In the genomic region with DNA sequence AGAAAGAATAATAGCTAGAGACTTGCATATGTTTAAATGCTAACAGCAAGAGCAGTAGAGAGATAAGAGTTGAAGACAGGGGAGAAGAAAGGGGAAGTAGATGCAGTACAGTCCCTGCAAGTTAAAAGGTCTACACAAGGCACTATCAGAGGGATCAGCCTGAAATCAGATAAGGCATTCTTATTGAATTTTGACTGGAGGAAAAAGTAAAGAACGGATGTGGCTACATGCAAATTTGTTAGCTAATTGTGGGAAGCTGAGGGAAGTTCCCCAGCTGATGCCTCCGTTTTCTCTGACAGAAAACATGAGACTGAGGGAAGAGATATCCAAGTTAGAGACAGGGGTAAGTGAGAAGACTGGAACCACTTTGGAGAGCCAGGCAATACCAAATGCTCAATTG, we compare ENCODE assay signal across 1 cellular context.
TF ChIP-seq lines count a peak whose summit lies in the region.

No MANE protein-coding gene starts in this region.

TF ChIP-seq in K562, 482 proteins besides CTCF, POLR2A, EP300 and RAD21 (continued from another document and continues in another):
- TF ChIP-seq, protein P1, sequence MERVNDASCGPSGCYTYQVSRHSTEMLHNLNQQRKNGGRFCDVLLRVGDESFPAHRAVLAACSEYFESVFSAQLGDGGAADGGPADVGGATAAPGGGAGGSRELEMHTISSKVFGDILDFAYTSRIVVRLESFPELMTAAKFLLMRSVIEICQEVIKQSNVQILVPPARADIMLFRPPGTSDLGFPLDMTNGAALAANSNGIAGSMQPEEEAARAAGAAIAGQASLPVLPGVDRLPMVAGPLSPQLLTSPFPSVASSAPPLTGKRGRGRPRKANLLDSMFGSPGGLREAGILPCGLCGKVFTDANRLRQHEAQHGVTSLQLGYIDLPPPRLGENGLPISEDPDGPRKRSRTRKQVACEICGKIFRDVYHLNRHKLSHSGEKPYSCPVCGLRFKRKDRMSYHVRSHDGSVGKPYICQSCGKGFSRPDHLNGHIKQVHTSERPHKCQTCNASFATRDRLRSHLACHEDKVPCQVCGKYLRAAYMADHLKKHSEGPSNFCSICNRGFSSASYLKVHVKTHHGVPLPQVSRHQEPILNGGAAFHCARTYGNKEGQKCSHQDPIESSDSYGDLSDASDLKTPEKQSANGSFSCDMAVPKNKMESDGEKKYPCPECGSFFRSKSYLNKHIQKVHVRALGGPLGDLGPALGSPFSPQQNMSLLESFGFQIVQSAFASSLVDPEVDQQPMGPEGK (CRISPR knock-in tag; IDR thresholded peaks at IDR 0.05; ENCODE audit: borderline replicate concordance) = no peak
- TF ChIP-seq TEAD4 (IDR thresholded peaks at IDR 0.05; ENCODE audit: low read length) (peak; percentile 80), TEAD4 (CRISPR knock-in tag; IDR thresholded peaks at IDR 0.05; ENCODE audit: borderline replicate concordance) (no peak), HDAC1 (IDR thresholded peaks at IDR 0.05) (peak in 1 of 2 experiments; percentile 70; a peak in 2 of 4 replicates), ARID1B (IDR thresholded peaks at IDR 0.05) (peak; percentile 89), FOXK1 (CRISPR knock-in tag; IDR thresholded peaks at IDR 0.05; ENCODE audit: borderline replicate concordance) (no peak), ZNF197 (CRISPR knock-in tag; IDR thresholded peaks at IDR 0.05; ENCODE audit: low read depth) (no peak), KDM4B (IDR thresholded peaks at IDR 0.05; ENCODE audit: borderline replicate concordance in 2 of 2, low read depth in 1 of 2) (no peak), CC2D1A (IDR thresholded peaks at IDR 0.05) (peak; percentile 35; the same call in 1 of the 2 replicates), RNF2 (IDR thresholded peaks at IDR 0.05) (peak; percentile 42; the same call in 1 of the 2 replicates), NCOR1 (IDR thresholded peaks at IDR 0.05) (peak; percentile 45), ZNF644 (tag; IDR thresholded peaks at IDR 0.05; ENCODE audit: low read depth) (peak; percentile 54; the same call in 1 of the 2 replicates), GATA2 (CRISPR knock-in tag; IDR thresholded peaks at IDR 0.05) (peak; percentile 84), PCBP2 (IDR thresholded peaks at IDR 0.05; ENCODE audit: low read depth, low read length, poor library complexity, severe bottlenecking) (no peak), NCOA1 (IDR thresholded peaks at IDR 0.05; ENCODE audit: low read depth) (no peak), CXXC5 (CRISPR knock-in tag; IDR thresholded peaks at IDR 0.05) (peak; percentile 22; the same call in 1 of the 2 replicates), CEBPG (CRISPR knock-in tag; IDR thresholded peaks at IDR 0.05) (no peak), CEBPG (tag; conservative IDR thresholded peaks at IDR 0.05 in 1 of 2, IDR thresholded peaks at IDR 0.05 in 1 of 2) (no peak), EGR1 (conservative IDR thresholded peaks at IDR 0.05) (no peak), EHMT2 (IDR thresholded peaks at IDR 0.05) (0 out of 2 replicates have a peak, but pooled peaks have one; percentile 30), PPARD (CRISPR knock-in tag; IDR thresholded peaks at IDR 0.05) (no peak), ZSCAN29 (IDR thresholded peaks at IDR 0.05) (no peak), ETV5 (CRISPR knock-in tag; IDR thresholded peaks at IDR 0.05; ENCODE audit: low read depth) (no peak), ADNP (tag; IDR thresholded peaks at IDR 0.05) (no peak; the same call in 1 of the 2 replicates)
- TF ChIP-seq, protein P2, sequence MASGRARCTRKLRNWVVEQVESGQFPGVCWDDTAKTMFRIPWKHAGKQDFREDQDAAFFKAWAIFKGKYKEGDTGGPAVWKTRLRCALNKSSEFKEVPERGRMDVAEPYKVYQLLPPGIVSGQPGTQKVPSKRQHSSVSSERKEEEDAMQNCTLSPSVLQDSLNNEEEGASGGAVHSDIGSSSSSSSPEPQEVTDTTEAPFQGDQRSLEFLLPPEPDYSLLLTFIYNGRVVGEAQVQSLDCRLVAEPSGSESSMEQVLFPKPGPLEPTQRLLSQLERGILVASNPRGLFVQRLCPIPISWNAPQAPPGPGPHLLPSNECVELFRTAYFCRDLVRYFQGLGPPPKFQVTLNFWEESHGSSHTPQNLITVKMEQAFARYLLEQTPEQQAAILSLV (tag; IDR thresholded peaks at IDR 0.05) = no peak
- TF ChIP-seq, protein P3, sequence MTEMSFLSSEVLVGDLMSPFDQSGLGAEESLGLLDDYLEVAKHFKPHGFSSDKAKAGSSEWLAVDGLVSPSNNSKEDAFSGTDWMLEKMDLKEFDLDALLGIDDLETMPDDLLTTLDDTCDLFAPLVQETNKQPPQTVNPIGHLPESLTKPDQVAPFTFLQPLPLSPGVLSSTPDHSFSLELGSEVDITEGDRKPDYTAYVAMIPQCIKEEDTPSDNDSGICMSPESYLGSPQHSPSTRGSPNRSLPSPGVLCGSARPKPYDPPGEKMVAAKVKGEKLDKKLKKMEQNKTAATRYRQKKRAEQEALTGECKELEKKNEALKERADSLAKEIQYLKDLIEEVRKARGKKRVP (CRISPR knock-in tag; IDR thresholded peaks at IDR 0.05) = no peak
- TF ChIP-seq, protein P4, sequence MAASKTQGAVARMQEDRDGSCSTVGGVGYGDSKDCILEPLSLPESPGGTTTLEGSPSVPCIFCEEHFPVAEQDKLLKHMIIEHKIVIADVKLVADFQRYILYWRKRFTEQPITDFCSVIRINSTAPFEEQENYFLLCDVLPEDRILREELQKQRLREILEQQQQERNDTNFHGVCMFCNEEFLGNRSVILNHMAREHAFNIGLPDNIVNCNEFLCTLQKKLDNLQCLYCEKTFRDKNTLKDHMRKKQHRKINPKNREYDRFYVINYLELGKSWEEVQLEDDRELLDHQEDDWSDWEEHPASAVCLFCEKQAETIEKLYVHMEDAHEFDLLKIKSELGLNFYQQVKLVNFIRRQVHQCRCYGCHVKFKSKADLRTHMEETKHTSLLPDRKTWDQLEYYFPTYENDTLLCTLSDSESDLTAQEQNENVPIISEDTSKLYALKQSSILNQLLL (CRISPR knock-in tag; IDR thresholded peaks at IDR 0.05; ENCODE audit: borderline replicate concordance) = no peak
- TF ChIP-seq, protein P5, sequence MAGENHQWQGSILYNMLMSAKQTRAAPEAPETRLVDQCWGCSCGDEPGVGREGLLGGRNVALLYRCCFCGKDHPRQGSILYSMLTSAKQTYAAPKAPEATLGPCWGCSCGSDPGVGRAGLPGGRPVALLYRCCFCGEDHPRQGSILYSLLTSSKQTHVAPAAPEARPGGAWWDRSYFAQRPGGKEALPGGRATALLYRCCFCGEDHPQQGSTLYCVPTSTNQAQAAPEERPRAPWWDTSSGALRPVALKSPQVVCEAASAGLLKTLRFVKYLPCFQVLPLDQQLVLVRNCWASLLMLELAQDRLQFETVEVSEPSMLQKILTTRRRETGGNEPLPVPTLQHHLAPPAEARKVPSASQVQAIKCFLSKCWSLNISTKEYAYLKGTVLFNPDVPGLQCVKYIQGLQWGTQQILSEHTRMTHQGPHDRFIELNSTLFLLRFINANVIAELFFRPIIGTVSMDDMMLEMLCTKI (IDR thresholded peaks at IDR 0.05; ENCODE audit: partially characterized antibody) = no peak
- TF ChIP-seq, protein P6, sequence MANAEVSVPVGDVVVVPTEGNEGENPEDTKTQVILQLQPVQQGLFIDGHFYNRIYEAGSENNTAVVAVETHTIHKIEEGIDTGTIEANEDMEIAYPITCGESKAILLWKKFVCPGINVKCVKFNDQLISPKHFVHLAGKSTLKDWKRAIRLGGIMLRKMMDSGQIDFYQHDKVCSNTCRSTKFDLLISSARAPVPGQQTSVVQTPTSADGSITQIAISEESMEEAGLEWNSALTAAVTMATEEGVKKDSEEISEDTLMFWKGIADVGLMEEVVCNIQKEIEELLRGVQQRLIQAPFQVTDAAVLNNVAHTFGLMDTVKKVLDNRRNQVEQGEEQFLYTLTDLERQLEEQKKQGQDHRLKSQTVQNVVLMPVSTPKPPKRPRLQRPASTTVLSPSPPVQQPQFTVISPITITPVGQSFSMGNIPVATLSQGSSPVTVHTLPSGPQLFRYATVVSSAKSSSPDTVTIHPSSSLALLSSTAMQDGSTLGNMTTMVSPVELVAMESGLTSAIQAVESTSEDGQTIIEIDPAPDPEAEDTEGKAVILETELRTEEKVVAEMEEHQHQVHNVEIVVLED (CRISPR knock-in tag; IDR thresholded peaks at IDR 0.05) = no peak; the same call in 1 of the 2 replicates
- TF ChIP-seq, protein P7, sequence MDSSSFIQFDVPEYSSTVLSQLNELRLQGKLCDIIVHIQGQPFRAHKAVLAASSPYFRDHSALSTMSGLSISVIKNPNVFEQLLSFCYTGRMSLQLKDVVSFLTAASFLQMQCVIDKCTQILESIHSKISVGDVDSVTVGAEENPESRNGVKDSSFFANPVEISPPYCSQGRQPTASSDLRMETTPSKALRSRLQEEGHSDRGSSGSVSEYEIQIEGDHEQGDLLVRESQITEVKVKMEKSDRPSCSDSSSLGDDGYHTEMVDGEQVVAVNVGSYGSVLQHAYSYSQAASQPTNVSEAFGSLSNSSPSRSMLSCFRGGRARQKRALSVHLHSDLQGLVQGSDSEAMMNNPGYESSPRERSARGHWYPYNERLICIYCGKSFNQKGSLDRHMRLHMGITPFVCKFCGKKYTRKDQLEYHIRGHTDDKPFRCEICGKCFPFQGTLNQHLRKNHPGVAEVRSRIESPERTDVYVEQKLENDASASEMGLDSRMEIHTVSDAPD (CRISPR knock-in tag; IDR thresholded peaks at IDR 0.05) = no peak
- TF ChIP-seq, protein P8, sequence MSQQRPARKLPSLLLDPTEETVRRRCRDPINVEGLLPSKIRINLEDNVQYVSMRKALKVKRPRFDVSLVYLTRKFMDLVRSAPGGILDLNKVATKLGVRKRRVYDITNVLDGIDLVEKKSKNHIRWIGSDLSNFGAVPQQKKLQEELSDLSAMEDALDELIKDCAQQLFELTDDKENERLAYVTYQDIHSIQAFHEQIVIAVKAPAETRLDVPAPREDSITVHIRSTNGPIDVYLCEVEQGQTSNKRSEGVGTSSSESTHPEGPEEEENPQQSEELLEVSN (IDR thresholded peaks at IDR 0.05; ENCODE audit: borderline replicate concordance in 1 of 2, extremely low read depth in 1 of 2, insufficient read depth in 1 of 2, insufficient read length in 1 of 2, low read depth in 1 of 2, low read length in 1 of 2, poor library complexity in 1 of 2, severe bottlenecking in 1 of 2) = no peak
- TF ChIP-seq, protein P9, sequence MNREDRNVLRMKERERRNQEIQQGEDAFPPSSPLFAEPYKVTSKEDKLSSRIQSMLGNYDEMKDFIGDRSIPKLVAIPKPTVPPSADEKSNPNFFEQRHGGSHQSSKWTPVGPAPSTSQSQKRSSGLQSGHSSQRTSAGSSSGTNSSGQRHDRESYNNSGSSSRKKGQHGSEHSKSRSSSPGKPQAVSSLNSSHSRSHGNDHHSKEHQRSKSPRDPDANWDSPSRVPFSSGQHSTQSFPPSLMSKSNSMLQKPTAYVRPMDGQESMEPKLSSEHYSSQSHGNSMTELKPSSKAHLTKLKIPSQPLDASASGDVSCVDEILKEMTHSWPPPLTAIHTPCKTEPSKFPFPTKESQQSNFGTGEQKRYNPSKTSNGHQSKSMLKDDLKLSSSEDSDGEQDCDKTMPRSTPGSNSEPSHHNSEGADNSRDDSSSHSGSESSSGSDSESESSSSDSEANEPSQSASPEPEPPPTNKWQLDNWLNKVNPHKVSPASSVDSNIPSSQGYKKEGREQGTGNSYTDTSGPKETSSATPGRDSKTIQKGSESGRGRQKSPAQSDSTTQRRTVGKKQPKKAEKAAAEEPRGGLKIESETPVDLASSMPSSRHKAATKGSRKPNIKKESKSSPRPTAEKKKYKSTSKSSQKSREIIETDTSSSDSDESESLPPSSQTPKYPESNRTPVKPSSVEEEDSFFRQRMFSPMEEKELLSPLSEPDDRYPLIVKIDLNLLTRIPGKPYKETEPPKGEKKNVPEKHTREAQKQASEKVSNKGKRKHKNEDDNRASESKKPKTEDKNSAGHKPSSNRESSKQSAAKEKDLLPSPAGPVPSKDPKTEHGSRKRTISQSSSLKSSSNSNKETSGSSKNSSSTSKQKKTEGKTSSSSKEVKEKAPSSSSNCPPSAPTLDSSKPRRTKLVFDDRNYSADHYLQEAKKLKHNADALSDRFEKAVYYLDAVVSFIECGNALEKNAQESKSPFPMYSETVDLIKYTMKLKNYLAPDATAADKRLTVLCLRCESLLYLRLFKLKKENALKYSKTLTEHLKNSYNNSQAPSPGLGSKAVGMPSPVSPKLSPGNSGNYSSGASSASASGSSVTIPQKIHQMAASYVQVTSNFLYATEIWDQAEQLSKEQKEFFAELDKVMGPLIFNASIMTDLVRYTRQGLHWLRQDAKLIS (CRISPR knock-in tag; IDR thresholded peaks at IDR 0.05) = no peak
- TF ChIP-seq, protein P10, sequence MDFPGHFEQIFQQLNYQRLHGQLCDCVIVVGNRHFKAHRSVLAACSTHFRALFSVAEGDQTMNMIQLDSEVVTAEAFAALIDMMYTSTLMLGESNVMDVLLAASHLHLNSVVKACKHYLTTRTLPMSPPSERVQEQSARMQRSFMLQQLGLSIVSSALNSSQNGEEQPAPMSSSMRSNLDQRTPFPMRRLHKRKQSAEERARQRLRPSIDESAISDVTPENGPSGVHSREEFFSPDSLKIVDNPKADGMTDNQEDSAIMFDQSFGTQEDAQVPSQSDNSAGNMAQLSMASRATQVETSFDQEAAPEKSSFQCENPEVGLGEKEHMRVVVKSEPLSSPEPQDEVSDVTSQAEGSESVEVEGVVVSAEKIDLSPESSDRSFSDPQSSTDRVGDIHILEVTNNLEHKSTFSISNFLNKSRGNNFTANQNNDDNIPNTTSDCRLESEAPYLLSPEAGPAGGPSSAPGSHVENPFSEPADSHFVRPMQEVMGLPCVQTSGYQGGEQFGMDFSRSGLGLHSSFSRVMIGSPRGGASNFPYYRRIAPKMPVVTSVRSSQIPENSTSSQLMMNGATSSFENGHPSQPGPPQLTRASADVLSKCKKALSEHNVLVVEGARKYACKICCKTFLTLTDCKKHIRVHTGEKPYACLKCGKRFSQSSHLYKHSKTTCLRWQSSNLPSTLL (IDR thresholded peaks at IDR 0.05) = no peak
- TF ChIP-seq, protein P11, sequence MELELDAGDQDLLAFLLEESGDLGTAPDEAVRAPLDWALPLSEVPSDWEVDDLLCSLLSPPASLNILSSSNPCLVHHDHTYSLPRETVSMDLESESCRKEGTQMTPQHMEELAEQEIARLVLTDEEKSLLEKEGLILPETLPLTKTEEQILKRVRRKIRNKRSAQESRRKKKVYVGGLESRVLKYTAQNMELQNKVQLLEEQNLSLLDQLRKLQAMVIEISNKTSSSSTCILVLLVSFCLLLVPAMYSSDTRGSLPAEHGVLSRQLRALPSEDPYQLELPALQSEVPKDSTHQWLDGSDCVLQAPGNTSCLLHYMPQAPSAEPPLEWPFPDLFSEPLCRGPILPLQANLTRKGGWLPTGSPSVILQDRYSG (tag; conservative IDR thresholded peaks at IDR 0.05; ENCODE audit: low read depth) = no peak
- TF ChIP-seq, protein P12, sequence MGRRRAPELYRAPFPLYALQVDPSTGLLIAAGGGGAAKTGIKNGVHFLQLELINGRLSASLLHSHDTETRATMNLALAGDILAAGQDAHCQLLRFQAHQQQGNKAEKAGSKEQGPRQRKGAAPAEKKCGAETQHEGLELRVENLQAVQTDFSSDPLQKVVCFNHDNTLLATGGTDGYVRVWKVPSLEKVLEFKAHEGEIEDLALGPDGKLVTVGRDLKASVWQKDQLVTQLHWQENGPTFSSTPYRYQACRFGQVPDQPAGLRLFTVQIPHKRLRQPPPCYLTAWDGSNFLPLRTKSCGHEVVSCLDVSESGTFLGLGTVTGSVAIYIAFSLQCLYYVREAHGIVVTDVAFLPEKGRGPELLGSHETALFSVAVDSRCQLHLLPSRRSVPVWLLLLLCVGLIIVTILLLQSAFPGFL (CRISPR knock-in tag; IDR thresholded peaks at IDR 0.05) = no peak
- TF ChIP-seq, protein P13, sequence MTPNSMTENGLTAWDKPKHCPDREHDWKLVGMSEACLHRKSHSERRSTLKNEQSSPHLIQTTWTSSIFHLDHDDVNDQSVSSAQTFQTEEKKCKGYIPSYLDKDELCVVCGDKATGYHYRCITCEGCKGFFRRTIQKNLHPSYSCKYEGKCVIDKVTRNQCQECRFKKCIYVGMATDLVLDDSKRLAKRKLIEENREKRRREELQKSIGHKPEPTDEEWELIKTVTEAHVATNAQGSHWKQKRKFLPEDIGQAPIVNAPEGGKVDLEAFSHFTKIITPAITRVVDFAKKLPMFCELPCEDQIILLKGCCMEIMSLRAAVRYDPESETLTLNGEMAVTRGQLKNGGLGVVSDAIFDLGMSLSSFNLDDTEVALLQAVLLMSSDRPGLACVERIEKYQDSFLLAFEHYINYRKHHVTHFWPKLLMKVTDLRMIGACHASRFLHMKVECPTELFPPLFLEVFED (CRISPR knock-in tag; conservative IDR thresholded peaks at IDR 0.05) = no peak
